32 cellular contexts compared by ENCODE assay signal in genomic region chr19:42292963-42293362, GRCh38. TPM values are rescaled to one million over a fixed set of nuclear protein-coding genes. Genes with fewer than 3 reads are reported as not detected.
"Had no signal": no experiment of that assay in that cellular context is flagged by ENCODE, and none has a peak within 500 bp of the region (broad histone marks: within the 10 kb centered on the region; RNA-seq: fewer than 3 reads in every experiment).

No MANE protein-coding gene starts in this region.

- ATAC-seq: body of pancreas; left colon; naive thymus-derived CD4-positive, alpha-beta T cell; right lobe of liver; stimulated activated naive CD8-positive, alpha-beta T cell treated with anti-CD3 and anti-CD28 coated beads, Interleukin-15, Interleukin-2, amounts not matched to agents 100 U/mL and 50 U/mL, for 24 hours had no signal

- H3K27me3 ChIP-seq: adrenal gland, body of pancreas, esophagus squamous epithelium, neutrophil, right lobe of liver, testis, transverse colon had no signal

- DNase-seq: activated CD4-positive, alpha-beta T cell treated with anti-CD3 and anti-CD28 coated beads for 4 hours; activated CD4-positive, alpha-beta T cell treated with anti-CD3 and anti-CD28 coated beads, Interleukin-2, amount 50 U/mL, for 48 hours; activated CD4-positive, CD25-positive, alpha-beta regulatory T cell; activated CD8-positive, alpha-beta memory T cell treated with anti-CD3 and anti-CD28 coated beads for 24 hours; activated effector memory CD4-positive, alpha-beta T cell treated with Interleukin-2 at 50 U/mL for 16 hours; activated naive CD4-positive, alpha-beta T cell treated with anti-CD3 and anti-CD28 coated beads for 36 hours; activated naive CD8-positive, alpha-beta T cell treated with anti-CD3 and anti-CD28 coated beads for 36 hours; central memory CD4-positive, alpha-beta T cell; effector CD4-positive, alpha-beta T cell; esophagus squamous epithelium; foreskin melanocyte; islet precursor cell; left colon; midbrain; naive thymus-derived CD4-positive, alpha-beta T cell; stimulated activated CD4-positive, alpha-beta T cell treated with anti-CD3 and anti-CD28 coated beads, Interleukin-2, amount 100 ng/mL, for 48 hours; stimulated activated naive CD8-positive, alpha-beta T cell treated with anti-CD3 and anti-CD28 coated beads, Interleukin-15, Interleukin-2, amounts not matched to agents 100 U/mL and 50 U/mL, for 24 hours; T-helper 1 cell; testis; transverse colon had no signal

- H3K27me3 Mint-ChIP-seq: activated naive CD8-positive, alpha-beta T cell treated with anti-CD3 and anti-CD28 coated beads for 36 hours; naive thymus-derived CD4-positive, alpha-beta T cell had no signal

- H3K27ac ChIP-seq: adrenal gland, body of pancreas, epithelial cell of prostate, esophagus squamous epithelium, neutrophil, right lobe of liver, testis had no signal

- H3K9me3 ChIP-seq: adrenal gland, body of pancreas, esophagus squamous epithelium, neutrophil, right lobe of liver, testis, transverse colon had no signal

- H3K4me3 Mint-ChIP-seq: activated naive CD4-positive, alpha-beta T cell treated with anti-CD3 and anti-CD28 coated beads for 36 hours; activated naive CD8-positive, alpha-beta T cell treated with anti-CD3 and anti-CD28 coated beads for 36 hours; T-helper 2 cell treated with Interferon-gamma antibody and Interleukin-4, amounts not matched to agents 5 μg/mL and 100 μg/mL, for 36 hours had no signal

- H3K9me3 Mint-ChIP-seq: activated naive CD4-positive, alpha-beta T cell treated with anti-CD3 and anti-CD28 coated beads for 36 hours; activated naive CD8-positive, alpha-beta T cell treated with anti-CD3 and anti-CD28 coated beads for 36 hours; T-helper 2 cell treated with Interferon-gamma antibody and Interleukin-4, amounts not matched to agents 5 μg/mL and 100 μg/mL, for 36 hours had no signal

- H3K4me3 ChIP-seq: adrenal gland, body of pancreas, esophagus squamous epithelium, right lobe of liver, testis, transverse colon had no signal

- H3K4me1 ChIP-seq: adrenal gland, body of pancreas, testis had no signal

- H3K27ac Mint-ChIP-seq: activated naive CD4-positive, alpha-beta T cell treated with anti-CD3 and anti-CD28 coated beads for 36 hours; activated naive CD8-positive, alpha-beta T cell treated with anti-CD3 and anti-CD28 coated beads for 36 hours; T-helper 2 cell treated with Interferon-gamma antibody and Interleukin-4, amounts not matched to agents 5 μg/mL and 100 μg/mL, for 36 hours had no signal

RNA-seq across cellular contexts. Expression of gene PRR19, which starts 9.0 kb away (rescaled TPM):
- total RNA-seq: skeletal muscle tissue, urinary bladder had no signal
- polyA plus RNA-seq: aorta had no signal

RNA-seq across cellular contexts. Expression of gene TMEM145, which starts 20.1 kb away (rescaled TPM):
- total RNA-seq: activated naive CD4-positive, alpha-beta T cell treated with anti-CD3 and anti-CD28 coated beads for 36 hours; aorta; body of pancreas; dermis blood vessel endothelial cell; esophagus squamous epithelium; glomerular endothelial cell; naive thymus-derived CD4-positive, alpha-beta T cell; renal cortical epithelial cell; transverse colon; urinary bladder had no signal
- polyA plus RNA-seq: aorta; naive thymus-derived CD4-positive, alpha-beta T cell had no signal
